Comparison of ENCODE assay signal across 16 cellular contexts in genomic region chr5:138968601-138969000, GRCh38.
"Had no signal": no experiment of that assay in that cellular context is flagged by ENCODE, and none has a peak within 500 bp of the region (broad histone marks: within the 10 kb centered on the region; RNA-seq: fewer than 3 reads in every experiment).

No MANE protein-coding gene starts in this region.

- H3K4me3 Mint-ChIP-seq: activated CD4-positive, alpha-beta memory T cell treated with anti-CD3 and anti-CD28 coated beads for 36 hours; activated naive CD8-positive, alpha-beta T cell treated with anti-CD3 and anti-CD28 coated beads, Interleukin-2, amount 50 U/mL, for 24 hours; activated T-cell treated with anti-CD3 and anti-CD28 coated beads, Interleukin-2, amount 50 U/mL, for 72 hours; central memory CD8-positive, alpha-beta T cell; dendritic cell treated with granulocyte-macrophage colony-stimulating factor and Interleukin-4, amounts not matched to agents 40 ng/mL and 50 ng/mL, for 4 days; naive thymus-derived CD4-positive, alpha-beta T cell had no signal

- H3K27me3 ChIP-seq: gastroesophageal sphincter, sigmoid colon, SJSA1, transverse colon had no signal

- H3K4me3 ChIP-seq: gastroesophageal sphincter, psoas muscle, sigmoid colon, SJSA1, transverse colon had no signal

- H3K4me1 ChIP-seq: SJSA1 had no signal

- H3K36me3 Mint-ChIP-seq: activated CD4-positive, alpha-beta memory T cell treated with anti-CD3 and anti-CD28 coated beads for 36 hours had no signal

- H3K4me1 Mint-ChIP-seq: activated naive CD8-positive, alpha-beta T cell treated with anti-CD3 and anti-CD28 coated beads, Interleukin-2, amount 50 U/mL, for 24 hours; naive thymus-derived CD4-positive, alpha-beta T cell had no signal

- H3K9me3 ChIP-seq: gastroesophageal sphincter, psoas muscle, sigmoid colon, SJSA1, transverse colon had no signal

- H3K27ac ChIP-seq: gastroesophageal sphincter, psoas muscle, sigmoid colon, SJSA1, transverse colon had no signal

- ATAC-seq: activated naive CD8-positive, alpha-beta T cell treated with anti-CD3 and anti-CD28 coated beads, Interleukin-2, amount 50 U/mL, for 24 hours; activated T-cell treated with anti-CD3 and anti-CD28 coated beads, Interleukin-2, amount 50 U/mL, for 72 hours; gastroesophageal sphincter; left cardiac atrium; naive thymus-derived CD4-positive, alpha-beta T cell had no signal

- H3K27ac Mint-ChIP-seq: activated CD4-positive, alpha-beta memory T cell treated with anti-CD3 and anti-CD28 coated beads for 36 hours; activated naive CD8-positive, alpha-beta T cell treated with anti-CD3 and anti-CD28 coated beads, Interleukin-2, amount 50 U/mL, for 24 hours; activated T-cell treated with anti-CD3 and anti-CD28 coated beads, Interleukin-2, amount 50 U/mL, for 72 hours; dendritic cell treated with granulocyte-macrophage colony-stimulating factor and Interleukin-4, amounts not matched to agents 40 ng/mL and 50 ng/mL, for 4 days had no signal

- H3K27me3 Mint-ChIP-seq: activated CD4-positive, alpha-beta memory T cell treated with anti-CD3 and anti-CD28 coated beads for 36 hours; activated naive CD8-positive, alpha-beta T cell treated with anti-CD3 and anti-CD28 coated beads, Interleukin-2, amount 50 U/mL, for 24 hours; central memory CD8-positive, alpha-beta T cell; dendritic cell treated with granulocyte-macrophage colony-stimulating factor and Interleukin-4, amounts not matched to agents 40 ng/mL and 50 ng/mL, for 4 days; naive thymus-derived CD4-positive, alpha-beta T cell had no signal

- H3K36me3 ChIP-seq: gastroesophageal sphincter, sigmoid colon, SJSA1, transverse colon had no signal

- H3K9me3 Mint-ChIP-seq: activated CD4-positive, alpha-beta memory T cell treated with anti-CD3 and anti-CD28 coated beads for 36 hours; activated naive CD8-positive, alpha-beta T cell treated with anti-CD3 and anti-CD28 coated beads, Interleukin-2, amount 50 U/mL, for 24 hours; activated T-cell treated with anti-CD3 and anti-CD28 coated beads, Interleukin-2, amount 50 U/mL, for 72 hours; central memory CD8-positive, alpha-beta T cell; dendritic cell treated with granulocyte-macrophage colony-stimulating factor and Interleukin-4, amounts not matched to agents 40 ng/mL and 50 ng/mL, for 4 days; naive thymus-derived CD4-positive, alpha-beta T cell had no signal

- DNase-seq: activated CD4-positive, alpha-beta memory T cell treated with anti-CD3 and anti-CD28 coated beads for 36 hours; activated CD4-positive, alpha-beta T cell treated with anti-CD3 and anti-CD28 coated beads for 1 hour; activated naive CD4-positive, alpha-beta T cell treated with Interleukin-2 at 50 U/mL for 16 hours; activated naive CD8-positive, alpha-beta T cell treated with anti-CD3 and anti-CD28 coated beads, Interleukin-2, amount 50 U/mL, for 24 hours; activated T-cell treated with anti-CD3 and anti-CD28 coated beads, Interleukin-2, amount 50 U/mL, for 72 hours; left cardiac atrium; naive thymus-derived CD4-positive, alpha-beta T cell; psoas muscle; sigmoid colon; stimulated activated CD4-positive, alpha-beta T cell treated with anti-CD3 and anti-CD28 coated beads, Interleukin-2, amount 100 ng/mL, for 48 hours; T-helper 9 cell had no signal
